In the genomic region with DNA sequence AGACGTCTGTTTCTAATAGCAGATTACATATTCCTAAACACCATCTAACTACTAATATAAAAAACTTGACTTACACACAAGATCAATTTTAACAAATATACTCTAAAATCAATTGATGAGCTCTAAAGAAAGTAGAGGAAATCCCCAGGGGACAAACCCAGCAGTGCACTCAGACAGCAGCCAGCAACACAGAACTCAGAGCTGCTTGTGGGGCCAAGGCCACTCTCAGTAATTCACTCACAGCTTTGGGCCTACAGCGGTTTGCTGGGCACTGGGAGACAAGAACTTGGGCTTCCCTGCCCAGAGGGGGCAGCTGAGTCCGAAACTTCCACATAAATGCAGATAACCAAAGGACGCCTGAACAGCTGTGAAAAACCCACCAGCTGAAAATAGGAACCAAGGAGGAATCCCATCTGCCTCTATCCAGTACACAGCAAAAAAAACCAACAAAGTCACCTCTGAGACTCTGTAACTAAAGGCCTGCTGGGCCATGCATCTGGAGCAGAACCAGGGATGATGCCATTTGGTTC, we compare ENCODE assay signal across 26 cellular contexts. TPM values are rescaled to one million over a fixed set of nuclear protein-coding genes. Genes with fewer than 3 reads are reported as not detected.
DNase-seq lines count a peak whose midpoint lies in the region; ATAC-seq and TF ChIP-seq lines count a peak whose summit lies in the region.
"Had no signal": no experiment of that assay in that cellular context is flagged by ENCODE, and none has a peak within 500 bp of the region (broad histone marks: within the 10 kb centered on the region; RNA-seq: fewer than 3 reads in every experiment).

No MANE protein-coding gene starts in this region.

- in situ Hi-C loops in gastrocnemius medialis (cut with MboI; ENCODE audit: low sequenced_read_pairs in 4 of 4) = loop anchor here in 1 of 4 donors (25.0 kb wide), 1 partner anchor 353 kb away; no protein-coding TSS in a partner anchor

- no peak for ATAC-seq in stimulated activated naive CD8-positive, alpha-beta T cell treated with anti-CD3 and anti-CD28 coated beads, Interleukin-15, Interleukin-2, amounts not matched to agents 100 U/mL and 50 U/mL, for 24 hours
- no peak for ATAC-seq in activated CD8-positive, alpha-beta T cell treated with anti-CD3 and anti-CD28 coated beads, Interleukin-2, amount 10 ng/mL, durations not matched to agents 7 days and 5 days
- ATAC-seq in left lobe of liver (peak; percentile 18), gastrocnemius medialis (no peak)
- ATAC-seq in natural killer cell treated with Interleukin-12 subunit alpha and Interleukin-12 subunit beta and Interleukin-15 and Interleukin-18, amount 100 ng/mL, for 72 hours = no peak
- ATAC-seq: naive thymus-derived CD8-positive, alpha-beta T cell; stimulated activated naive CD8-positive, alpha-beta T cell treated with anti-CD3 and anti-CD28 coated beads, Interleukin-15, amount 100 ng/mL, for 72 hours had no signal

- no peak for DNase-seq in stimulated activated naive CD8-positive, alpha-beta T cell treated with anti-CD3 and anti-CD28 coated beads, Interleukin-15, Interleukin-2, amounts not matched to agents 100 U/mL and 50 U/mL, for 24 hours
- no peak for DNase-seq in activated CD8-positive, alpha-beta T cell treated with anti-CD3 and anti-CD28 coated beads, Interleukin-2, amount 10 ng/mL, durations not matched to agents 7 days and 5 days
- DNase-seq in left lobe of liver (ENCODE audit: low spot score) (no peak), tibial artery (no peak), gastrocnemius medialis (no peak)
- DNase-seq in stimulated activated CD4-positive, alpha-beta T cell treated with anti-CD3 and anti-CD28 coated beads, Interleukin-12 subunit alpha, Interleukin-12 subunit beta, amount 100 ng/mL, for 4 hours = no peak
- no peak for DNase-seq in natural killer cell treated with Interleukin-12 subunit alpha and Interleukin-12 subunit beta and Interleukin-15 and Interleukin-18, amount 100 ng/mL, for 72 hours (ENCODE audit: low spot score)
- DNase-seq: activated T-cell treated with anti-CD3 and anti-CD28 coated beads, Interleukin-2, amount 50 U/mL, for 4 hours; AML-193; COR-L47; foreskin fibroblast; KBM-7; naive thymus-derived CD8-positive, alpha-beta T cell; NCI-H1694 treated with DMSO at 0.1 percent for 48 hours; NCI-H82; SIG-M5; stimulated activated CD4-positive, alpha-beta T cell treated with anti-CD3 and anti-CD28 coated beads, Interleukin-2, amount 100 ng/mL, for 24 hours; upper lobe of left lung had no signal

- TF ChIP-seq POLR2A in gastrocnemius medialis (IDR thresholded peaks at IDR 0.05) = no peak

- TF ChIP-seq CTCF in tibial artery (IDR thresholded peaks at IDR 0.05) = no peak
- no peak for TF ChIP-seq CTCF in gastrocnemius medialis (IDR thresholded peaks at IDR 0.05 in 4 of 5, conservative IDR thresholded peaks at IDR 0.05 in 1 of 5)

- no peaks in the 10 kb centered on the region for H3K27me3 Mint-ChIP-seq in stimulated activated naive CD8-positive, alpha-beta T cell treated with anti-CD3 and anti-CD28 coated beads, Interleukin-15, Interleukin-2, amounts not matched to agents 100 ng/mL and 50 ng/mL, for 24 hours
- no peaks in the 10 kb centered on the region for H3K27me3 Mint-ChIP-seq in activated CD8-positive, alpha-beta T cell treated with anti-CD3 and anti-CD28 coated beads, Interleukin-2, amount 10 ng/mL, durations not matched to agents 7 days and 5 days (ENCODE audit: low read depth)
- no peaks in the 10 kb centered on the region for H3K27me3 Mint-ChIP-seq in natural killer cell treated with Interleukin-12 subunit alpha and Interleukin-12 subunit beta and Interleukin-15 and Interleukin-18, amount 100 ng/mL, for 72 hours
- H3K27me3 Mint-ChIP-seq: activated naive CD8-positive, alpha-beta T cell; memory B cell; naive thymus-derived CD8-positive, alpha-beta T cell; stimulated activated naive CD8-positive, alpha-beta T cell treated with anti-CD3 and anti-CD28 coated beads, Interleukin-15, amount 100 ng/mL, for 72 hours had no signal

- H3K4me1 Mint-ChIP-seq in stimulated activated naive CD8-positive, alpha-beta T cell treated with anti-CD3 and anti-CD28 coated beads, Interleukin-15, Interleukin-2, amounts not matched to agents 100 ng/mL and 50 ng/mL, for 24 hours (ENCODE audit: low read depth) = peaks cover 33% of the 10 kb centered on the region
- peaks cover 20% of the 10 kb centered on the region for H3K4me1 Mint-ChIP-seq in activated CD8-positive, alpha-beta T cell treated with anti-CD3 and anti-CD28 coated beads, Interleukin-2, amount 10 ng/mL, durations not matched to agents 7 days and 5 days (ENCODE audit: low read depth)
- peaks cover 16 to 28% of the 10 kb centered on the region in 2 donors for H3K4me1 Mint-ChIP-seq in natural killer cell treated with Interleukin-12 subunit alpha and Interleukin-12 subunit beta and Interleukin-15 and Interleukin-18, amount 100 ng/mL, for 72 hours (ENCODE audit: low read depth in 2 of 2)

- peaks cover 51% of the 10 kb centered on the region for H3K36me3 Mint-ChIP-seq in stimulated activated naive CD8-positive, alpha-beta T cell treated with anti-CD3 and anti-CD28 coated beads, Interleukin-15, Interleukin-2, amounts not matched to agents 100 ng/mL and 50 ng/mL, for 24 hours (ENCODE audit: low read depth)
- peaks cover 60% of the 10 kb centered on the region for H3K36me3 Mint-ChIP-seq in activated CD8-positive, alpha-beta T cell treated with anti-CD3 and anti-CD28 coated beads, Interleukin-2, amount 10 ng/mL, durations not matched to agents 7 days and 5 days (ENCODE audit: low read depth)
- peaks cover 8% of the 10 kb centered on the region for H3K36me3 Mint-ChIP-seq in natural killer cell treated with Interleukin-12 subunit alpha and Interleukin-12 subunit beta and Interleukin-15 and Interleukin-18, amount 100 ng/mL, for 72 hours
- H3K36me3 Mint-ChIP-seq: activated naive CD8-positive, alpha-beta T cell had no signal

- H3K4me1 ChIP-seq in tibial artery = peaks cover 0 to 27% (median 21%) of the 10 kb centered on the region in 4 donors
- H3K4me1 ChIP-seq in gastrocnemius medialis = peaks cover 18 to 24% of the 10 kb centered on the region in 2 donors
- H3K4me1 ChIP-seq: breast epithelium, pancreas had no signal

- H3K9me3 ChIP-seq in tibial artery = no peaks in the 10 kb centered on the region
- no peaks in the 10 kb centered on the region for H3K9me3 ChIP-seq in gastrocnemius medialis
- H3K9me3 ChIP-seq: breast epithelium, pancreas, upper lobe of left lung had no signal

- peak overlapping the region; percentile 66 to 74 for H3K27ac ChIP-seq in tibial artery
- peak overlapping the region in 2 of 4 donors; percentile 72 to 81 for H3K27ac ChIP-seq in gastrocnemius medialis
- H3K27ac ChIP-seq: breast epithelium, epithelial cell of prostate, pancreas had no signal

- H3K9me3 Mint-ChIP-seq in stimulated activated naive CD8-positive, alpha-beta T cell treated with anti-CD3 and anti-CD28 coated beads, Interleukin-15, Interleukin-2, amounts not matched to agents 100 ng/mL and 50 ng/mL, for 24 hours = no peaks in the 10 kb centered on the region
- H3K9me3 Mint-ChIP-seq in activated CD8-positive, alpha-beta T cell treated with anti-CD3 and anti-CD28 coated beads, Interleukin-2, amount 10 ng/mL, durations not matched to agents 7 days and 5 days (ENCODE audit: insufficient read depth) = no peaks in the 10 kb centered on the region
- H3K9me3 Mint-ChIP-seq in natural killer cell treated with Interleukin-12 subunit alpha and Interleukin-12 subunit beta and Interleukin-15 and Interleukin-18, amount 100 ng/mL, for 72 hours = no peaks in the 10 kb centered on the region
- H3K9me3 Mint-ChIP-seq: activated T-cell treated with anti-CD3 and anti-CD28 coated beads, Interleukin-2, amount 50 U/mL, for 4 hours; memory B cell; naive thymus-derived CD8-positive, alpha-beta T cell; stimulated activated naive CD8-positive, alpha-beta T cell treated with anti-CD3 and anti-CD28 coated beads, Interleukin-15, amount 100 ng/mL, for 72 hours had no signal

- H3K36me3 ChIP-seq in tibial artery = peaks cover 32 to 55% (median 43%) of the 10 kb centered on the region in 3 donors
- H3K36me3 ChIP-seq in gastrocnemius medialis = peaks cover 0 to 53% of the 10 kb centered on the region in 2 donors
- H3K36me3 ChIP-seq: breast epithelium had no signal

- POLR2A ChIA-PET in activated CD8-positive, alpha-beta T cell treated with anti-CD3 and anti-CD28 coated beads, Interleukin-2, amount 10 ng/mL, durations not matched to agents 7 days and 5 days (lab: Charles Lee) = interaction anchor here (1.1 to 1.3 kb wide), 2 partner anchors 21 to 51 kb away, joined by 3 to 5 read pairs; a partner anchor contains a TSS

- H3K4me3 ChIP-seq in tibial artery (no peak overlapping the region), gastrocnemius medialis (no peak overlapping the region)
- H3K4me3 ChIP-seq: breast epithelium, pancreas, upper lobe of left lung had no signal

- no peak overlapping the region for H3K4me3 Mint-ChIP-seq in stimulated activated naive CD8-positive, alpha-beta T cell treated with anti-CD3 and anti-CD28 coated beads, Interleukin-15, Interleukin-2, amounts not matched to agents 100 ng/mL and 50 ng/mL, for 24 hours
- no peak overlapping the region for H3K4me3 Mint-ChIP-seq in activated CD8-positive, alpha-beta T cell treated with anti-CD3 and anti-CD28 coated beads, Interleukin-2, amount 10 ng/mL, durations not matched to agents 7 days and 5 days
- H3K4me3 Mint-ChIP-seq in natural killer cell treated with Interleukin-12 subunit alpha and Interleukin-12 subunit beta and Interleukin-15 and Interleukin-18, amount 100 ng/mL, for 72 hours = no peak overlapping the region
- H3K4me3 Mint-ChIP-seq: memory B cell had no signal

- peak overlapping the region; percentile 94 for H3K27ac Mint-ChIP-seq in stimulated activated naive CD8-positive, alpha-beta T cell treated with anti-CD3 and anti-CD28 coated beads, Interleukin-15, Interleukin-2, amounts not matched to agents 100 ng/mL and 50 ng/mL, for 24 hours
- H3K27ac Mint-ChIP-seq in activated CD8-positive, alpha-beta T cell treated with anti-CD3 and anti-CD28 coated beads, Interleukin-2, amount 10 ng/mL, durations not matched to agents 7 days and 5 days = peak overlapping the region; percentile 76
- H3K27ac Mint-ChIP-seq in natural killer cell treated with Interleukin-12 subunit alpha and Interleukin-12 subunit beta and Interleukin-15 and Interleukin-18, amount 100 ng/mL, for 72 hours = peak overlapping the region in 1 of 2 donors; percentile 50

- intact Hi-C loops in tibial artery (cut with DNase I; ENCODE audit: low total_unique reads) (no loop called here), gastrocnemius medialis (cut with DNase I; ENCODE audit: low total_unique reads) (no loop called here)

- CTCF ChIA-PET in activated CD8-positive, alpha-beta T cell treated with anti-CD3 and anti-CD28 coated beads, Interleukin-2, amount 10 ng/mL, durations not matched to agents 7 days and 5 days (lab: Charles Lee) = interaction anchor here (2.6 kb wide), 1 partner anchor 14 kb away, joined by 18 read pairs; no protein-coding TSS in a partner anchor

- H3K27me3 ChIP-seq in tibial artery = no peaks in the 10 kb centered on the region
- no peaks in the 10 kb centered on the region for H3K27me3 ChIP-seq in gastrocnemius medialis
- H3K27me3 ChIP-seq: breast epithelium, pancreas, upper lobe of left lung had no signal

RNA-seq across cellular contexts. Expression of a gene that starts 21.4 kb away (rescaled TPM):
- 100 to 1,000 TPM; 113 TPM for total RNA-seq in activated CD8-positive, alpha-beta T cell treated with anti-CD3 and anti-CD28 coated beads, Interleukin-2, amount 10 ng/mL, durations not matched to agents 7 days and 5 days
- total RNA-seq in left lobe of liver (49.5 TPM), gastrocnemius medialis (100 to 1,000 TPM; 176 to 290 (median 263) TPM)
- total RNA-seq in natural killer cell treated with Interleukin-12 subunit alpha and Interleukin-12 subunit beta and Interleukin-15 and Interleukin-18, amount 100 ng/mL, for 72 hours = 100 to 1,000 TPM; 161 to 174 TPM

RNA-seq across cellular contexts. Expression of a gene that starts 21.5 kb away (rescaled TPM):
- 1 to 10 TPM; 1.2 TPM for total RNA-seq in activated CD8-positive, alpha-beta T cell treated with anti-CD3 and anti-CD28 coated beads, Interleukin-2, amount 10 ng/mL, durations not matched to agents 7 days and 5 days
- total RNA-seq in left lobe of liver = 1.5 TPM
- total RNA-seq in gastrocnemius medialis = under 1 TPM in 2 of 4 donors, not detected in 2; 0.22 to 0.26 TPM
- under 1 TPM in 1 of 2 donors, not detected in 1; 0.50 TPM for total RNA-seq in natural killer cell treated with Interleukin-12 subunit alpha and Interleukin-12 subunit beta and Interleukin-15 and Interleukin-18, amount 100 ng/mL, for 72 hours

RNA-seq across cellular contexts. Expression of a gene that starts 40.9 kb away (rescaled TPM):
- total RNA-seq in activated CD8-positive, alpha-beta T cell treated with anti-CD3 and anti-CD28 coated beads, Interleukin-2, amount 10 ng/mL, durations not matched to agents 7 days and 5 days = 10 to 100 TPM; 76.5 to 80.3 TPM
- total RNA-seq in left lobe of liver (0.40 TPM), gastrocnemius medialis (not detected)
- 1 to 10 TPM; 4.8 to 8.9 TPM for total RNA-seq in natural killer cell treated with Interleukin-12 subunit alpha and Interleukin-12 subunit beta and Interleukin-15 and Interleukin-18, amount 100 ng/mL, for 72 hours
- total RNA-seq: sciatic nerve had no signal

RNA-seq across cellular contexts. Expression of a gene that starts 50.9 kb away (rescaled TPM):
- 10 to 100 TPM; 48.5 to 52.3 TPM for total RNA-seq in activated CD8-positive, alpha-beta T cell treated with anti-CD3 and anti-CD28 coated beads, Interleukin-2, amount 10 ng/mL, durations not matched to agents 7 days and 5 days
- 18.3 TPM for total RNA-seq in left lobe of liver
- total RNA-seq in gastrocnemius medialis = 10 to 100 TPM; 15.5 to 32.2 (median 22.2) TPM
- total RNA-seq in natural killer cell treated with Interleukin-12 subunit alpha and Interleukin-12 subunit beta and Interleukin-15 and Interleukin-18, amount 100 ng/mL, for 72 hours = 10 to 100 TPM; 35.2 to 45.6 TPM

RNA-seq across cellular contexts. Expression of a gene that starts 51.1 kb away (rescaled TPM):
- total RNA-seq in activated CD8-positive, alpha-beta T cell treated with anti-CD3 and anti-CD28 coated beads, Interleukin-2, amount 10 ng/mL, durations not matched to agents 7 days and 5 days = 10 to 100 TPM; 42.3 to 43.7 TPM
- total RNA-seq in left lobe of liver (7.0 TPM), gastrocnemius medialis (10 to 100 TPM in 2 of 4 donors, 1 to 10 TPM in 2; 6.7 to 17.1 (median 11.2) TPM)
- total RNA-seq in natural killer cell treated with Interleukin-12 subunit alpha and Interleukin-12 subunit beta and Interleukin-15 and Interleukin-18, amount 100 ng/mL, for 72 hours = 10 to 100 TPM; 38.0 to 90.1 TPM

Comparison
In these comparisons a context has a peak if more than half of its experiments do, and no peak if none do; other contexts are left out.
1. RNA of a gene that starts 40.9 kb away (total RNA-seq): 76.5 to 80.3 TPM in activated CD8-positive, alpha-beta T cell treated with anti-CD3 and anti-CD28 coated beads, Interleukin-2, amount 10 ng/mL, durations not matched to agents 7 days and 5 days; 4.8 to 8.9 TPM in natural killer cell treated with Interleukin-12 subunit alpha and Interleukin-12 subunit beta and Interleukin-15 and Interleukin-18, amount 100 ng/mL, for 72 hours, 0.40 TPM in left lobe of liver (single experiment) and not detected in gastrocnemius medialis; every median in the first group is over 4 times any median in the second.